ENCODE assay signal across 1 cellular context in the genomic region with DNA sequence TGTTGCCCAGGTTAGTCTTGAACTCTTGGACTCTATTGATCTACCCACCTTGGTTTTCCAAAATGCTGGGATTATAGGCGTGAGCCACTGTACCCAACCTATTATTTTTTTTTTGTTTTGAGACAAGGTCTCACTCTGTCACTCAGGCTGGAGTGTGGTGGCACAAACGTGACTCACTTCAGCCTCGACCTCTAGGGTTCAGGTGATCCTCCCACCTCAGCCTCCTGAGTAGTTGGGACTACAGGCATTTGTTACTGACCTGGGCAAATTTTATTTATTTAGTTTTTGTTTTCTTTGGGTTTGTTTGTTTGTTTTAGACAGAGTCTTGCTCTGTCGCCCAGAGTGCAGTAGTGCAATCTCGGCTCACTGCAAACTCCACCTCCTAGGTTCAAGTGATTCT.
TF ChIP-seq lines count a peak whose summit lies in the region.

No MANE protein-coding gene starts in this region.

TF ChIP-seq in HepG2, 621 proteins besides CTCF, POLR2A, EP300 and RAD21 (continued from another document and continues in another):
- TF ChIP-seq ZNF318 (CRISPR knock-in tag; IDR thresholded peaks at IDR 0.05) = no peak
- TF ChIP-seq KIAA2018 (CRISPR knock-in tag; IDR thresholded peaks at IDR 0.05; ENCODE audit: borderline replicate concordance) = no peak
- TF ChIP-seq HOXA7 (CRISPR knock-in tag; IDR thresholded peaks at IDR 0.05) = no peak
- TF ChIP-seq TCF7L2 (IDR thresholded peaks at IDR 0.05; ENCODE audit: low read depth, low read length) = no peak
- 0 out of 2 replicates have a peak, but pooled peaks have one; percentile 36 for TF ChIP-seq KDM1A (CRISPR knock-in tag; IDR thresholded peaks at IDR 0.05)
- TF ChIP-seq ZNF225 (CRISPR knock-in tag; IDR thresholded peaks at IDR 0.05) = no peak
- TF ChIP-seq HOXA3 (CRISPR knock-in tag; IDR thresholded peaks at IDR 0.05) = no peak
- TF ChIP-seq ZSCAN5A (CRISPR knock-in tag; IDR thresholded peaks at IDR 0.05; ENCODE audit: borderline replicate concordance) = no peak
- TF ChIP-seq GLMP (CRISPR knock-in tag; IDR thresholded peaks at IDR 0.05; ENCODE audit: borderline replicate concordance) = no peak
- no peak for TF ChIP-seq GPN1 (CRISPR knock-in tag; IDR thresholded peaks at IDR 0.05; ENCODE audit: borderline replicate concordance)
- TF ChIP-seq ZMYM3 (CRISPR knock-in tag; IDR thresholded peaks at IDR 0.05) = peak; percentile 72; the same call in 1 of the 2 replicates
- no peak for TF ChIP-seq ZSCAN30 (CRISPR knock-in tag; IDR thresholded peaks at IDR 0.05)
- no peak for TF ChIP-seq BCL3 (CRISPR knock-in tag; IDR thresholded peaks at IDR 0.05)
- peak; percentile 40; the same call in 1 of the 2 replicates for TF ChIP-seq GATAD2A (CRISPR knock-in tag; IDR thresholded peaks at IDR 0.05)
- no peak for TF ChIP-seq PLSCR1 (CRISPR knock-in tag; IDR thresholded peaks at IDR 0.05; ENCODE audit: borderline replicate concordance)
- no peak for TF ChIP-seq ZNF138 (CRISPR knock-in tag; IDR thresholded peaks at IDR 0.05; ENCODE audit: low read depth)
- no peak for TF ChIP-seq ZNF17 (CRISPR knock-in tag; IDR thresholded peaks at IDR 0.05)
- no peak for TF ChIP-seq ZBTB7B (CRISPR knock-in tag; IDR thresholded peaks at IDR 0.05)
- no peak for TF ChIP-seq FOXM1 (CRISPR knock-in tag; IDR thresholded peaks at IDR 0.05)
- no peak for TF ChIP-seq ARHGAP35 (CRISPR knock-in tag; IDR thresholded peaks at IDR 0.05; ENCODE audit: borderline replicate concordance)
- TF ChIP-seq ZNF556 (CRISPR knock-in tag; IDR thresholded peaks at IDR 0.05; ENCODE audit: borderline replicate concordance) = no peak
- TF ChIP-seq PREB (CRISPR knock-in tag; IDR thresholded peaks at IDR 0.05) = no peak
- TF ChIP-seq ERF (CRISPR knock-in tag; IDR thresholded peaks at IDR 0.05) = no peak
- TF ChIP-seq ZNF614 (CRISPR knock-in tag; IDR thresholded peaks at IDR 0.05; ENCODE audit: borderline replicate concordance) = no peak
- TF ChIP-seq HDAC6 (IDR thresholded peaks at IDR 0.05; ENCODE audit: low read depth, low read length) = no peak
- TF ChIP-seq, protein P1, sequence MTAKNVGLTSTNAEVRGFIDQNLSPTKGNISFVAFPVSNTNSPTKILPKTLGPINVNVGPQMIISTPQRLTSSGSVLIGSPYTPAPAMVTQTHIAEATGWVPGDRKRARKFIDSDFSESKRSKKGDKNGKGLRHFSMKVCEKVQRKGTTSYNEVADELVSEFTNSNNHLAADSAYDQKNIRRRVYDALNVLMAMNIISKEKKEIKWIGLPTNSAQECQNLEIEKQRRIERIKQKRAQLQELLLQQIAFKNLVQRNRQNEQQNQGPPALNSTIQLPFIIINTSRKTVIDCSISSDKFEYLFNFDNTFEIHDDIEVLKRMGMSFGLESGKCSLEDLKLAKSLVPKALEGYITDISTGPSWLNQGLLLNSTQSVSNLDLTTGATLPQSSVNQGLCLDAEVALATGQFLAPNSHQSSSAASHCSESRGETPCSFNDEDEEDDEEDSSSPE (CRISPR knock-in tag; IDR thresholded peaks at IDR 0.05) = no peak
- TF ChIP-seq NCOA5 (CRISPR knock-in tag; IDR thresholded peaks at IDR 0.05) = no peak
- no peak for TF ChIP-seq ZNF747 (CRISPR knock-in tag; IDR thresholded peaks at IDR 0.05; ENCODE audit: borderline replicate concordance)
- no peak for TF ChIP-seq GLI4 (CRISPR knock-in tag; IDR thresholded peaks at IDR 0.05; ENCODE audit: borderline replicate concordance)
- TF ChIP-seq ZNF160 (CRISPR knock-in tag; IDR thresholded peaks at IDR 0.05) = no peak
- no peak for TF ChIP-seq ZBTB1 (CRISPR knock-in tag; IDR thresholded peaks at IDR 0.05; ENCODE audit: borderline replicate concordance)
- TF ChIP-seq ZNF12 (CRISPR knock-in tag; IDR thresholded peaks at IDR 0.05) = no peak
- TF ChIP-seq SOX6 (IDR thresholded peaks at IDR 0.05) = no peak
- peak; percentile 23; the same call in 1 of the 2 replicates for TF ChIP-seq SOX6 (CRISPR knock-in tag; IDR thresholded peaks at IDR 0.05)
- no peak for TF ChIP-seq MED13 (CRISPR knock-in tag; IDR thresholded peaks at IDR 0.05)
